Comparison of ENCODE assay signal across 8 cellular contexts in genomic region chr11:10303558-10304363, GRCh38. TPM values are rescaled to one million over a fixed set of nuclear protein-coding genes. Genes with fewer than 3 reads are reported as not detected.
A peak's percentile ranks its signal among the peaks of the same experiment; 100 is the strongest.
DNase-seq lines count a peak whose midpoint lies in the region; ATAC-seq and TF ChIP-seq lines count a peak whose summit lies in the region.

No MANE protein-coding gene starts in this region.

- ATAC-seq in upper lobe of right lung, result peak; percentile 2
- no peak for ATAC-seq in GM21717 (IDR thresholded peaks at IDR 0.05; ENCODE audit: unreplicated experiment)

- H3K27me3 ChIP-seq in WERI-Rb-1 (ENCODE audit: insufficient read depth, low read depth, severe bottlenecking), result peaks cover 29% of the 10 kb centered on the region
- H3K27me3 ChIP-seq in upper lobe of right lung, result peaks cover 2% of the 10 kb centered on the region

- peaks cover 21% of the 10 kb centered on the region for H3K27me3 Mint-ChIP-seq in endothelial cell (ENCODE audit: unreplicated experiment)

- peaks cover 29% of the 10 kb centered on the region for H3K4me1 Mint-ChIP-seq in endothelial cell (ENCODE audit: unreplicated experiment)

- DNase-seq in EL (peak; percentile 90), LNCaP clone FGC (ENCODE audit: low read depth) (no peak), WERI-Rb-1 (peak; percentile 25), endothelial cell (ENCODE audit: low spot score) (peak; percentile 34), midbrain (lab: John Stamatoyannopoulos, UW) (peak; percentile 43), upper lobe of right lung (no peak), mesenteric fat pad (ENCODE audit: low spot score) (no peak)

- H3K36me3 ChIP-seq in WERI-Rb-1 (no peaks in the 10 kb centered on the region), upper lobe of right lung (no peaks in the 10 kb centered on the region)

- peak overlapping the region; percentile 86 for H3K27ac Mint-ChIP-seq in endothelial cell (ENCODE audit: unreplicated experiment)

- no peaks in the 10 kb centered on the region for H3K9me3 Mint-ChIP-seq in endothelial cell (ENCODE audit: unreplicated experiment)

- peaks cover 22% of the 10 kb centered on the region for H3K36me3 Mint-ChIP-seq in endothelial cell (ENCODE audit: low read depth, unreplicated experiment)

- H3K27ac ChIP-seq in WERI-Rb-1 (no peak overlapping the region; the same call in 1 of the 2 replicates), upper lobe of right lung (peak overlapping the region; percentile 79)

- H3K9me3 ChIP-seq in WERI-Rb-1 (ENCODE audit: severe bottlenecking) (no peaks in the 10 kb centered on the region), upper lobe of right lung (no peaks in the 10 kb centered on the region)

- peak overlapping the region; percentile 99 for H3K4me3 Mint-ChIP-seq in endothelial cell (ENCODE audit: unreplicated experiment)

- no peak for TF ChIP-seq CTCF in LNCaP clone FGC (IDR thresholded peaks at IDR 0.05; ENCODE audit: control insufficient read depth, extremely low read depth, insufficient read depth)
- TF ChIP-seq CTCF in WERI-Rb-1 (IDR thresholded peaks at IDR 0.05; ENCODE audit: low read depth, low read length), result no peak
- no peak for TF ChIP-seq CTCF in endothelial cell (IDR thresholded peaks at IDR 0.05; ENCODE audit: unreplicated experiment)
- TF ChIP-seq CTCF in upper lobe of right lung (IDR thresholded peaks at IDR 0.05), result no peak

- intact Hi-C loops in upper lobe of right lung (cut with DNase I), result loop anchor here (10.0 kb wide), 1 partner anchor 99 kb away; no protein-coding TSS in a partner anchor

- H3K4me1 ChIP-seq in upper lobe of right lung, result peaks cover 53% of the 10 kb centered on the region

- H3K4me3 ChIP-seq in LNCaP clone FGC (ENCODE audit: low read depth, low read length), result peak overlapping the region; percentile 68
- peak overlapping the region; percentile 42 for H3K4me3 ChIP-seq in WERI-Rb-1 (ENCODE audit: low read depth, low read length)
- H3K4me3 ChIP-seq in upper lobe of right lung, result peak overlapping the region; percentile 66

RNA-seq across cellular contexts. Expression of gene ADM, which starts 1.1 kb away (rescaled TPM):
- total RNA-seq in endothelial cell (ENCODE audit: unreplicated experiment) (78.3 TPM), upper lobe of right lung (24.5 TPM), mesenteric fat pad (663 TPM)

RNA-seq across cellular contexts. Expression of gene SBF2, which starts 9.7 kb away (rescaled TPM):
- 40.8 TPM for total RNA-seq in endothelial cell (ENCODE audit: unreplicated experiment)
- 38.5 TPM for total RNA-seq in upper lobe of right lung
- 99.7 TPM for total RNA-seq in mesenteric fat pad

Comparison
In these comparisons a context has a peak if more than half of its experiments do, and no peak if none do; other contexts are left out.
1. DNase-seq: peak in EL (single experiment), WERI-Rb-1 (single experiment), endothelial cell (single experiment) and midbrain (single experiment); none in LNCaP clone FGC (single experiment), upper lobe of right lung (single experiment) and mesenteric fat pad (single experiment).
2. Peak in every context shown above with its lines, with median percentiles within 50 percentile points of each other: H3K4me3 ChIP-seq.